ENCODE assay signal across 14 cellular contexts in the genomic region with DNA sequence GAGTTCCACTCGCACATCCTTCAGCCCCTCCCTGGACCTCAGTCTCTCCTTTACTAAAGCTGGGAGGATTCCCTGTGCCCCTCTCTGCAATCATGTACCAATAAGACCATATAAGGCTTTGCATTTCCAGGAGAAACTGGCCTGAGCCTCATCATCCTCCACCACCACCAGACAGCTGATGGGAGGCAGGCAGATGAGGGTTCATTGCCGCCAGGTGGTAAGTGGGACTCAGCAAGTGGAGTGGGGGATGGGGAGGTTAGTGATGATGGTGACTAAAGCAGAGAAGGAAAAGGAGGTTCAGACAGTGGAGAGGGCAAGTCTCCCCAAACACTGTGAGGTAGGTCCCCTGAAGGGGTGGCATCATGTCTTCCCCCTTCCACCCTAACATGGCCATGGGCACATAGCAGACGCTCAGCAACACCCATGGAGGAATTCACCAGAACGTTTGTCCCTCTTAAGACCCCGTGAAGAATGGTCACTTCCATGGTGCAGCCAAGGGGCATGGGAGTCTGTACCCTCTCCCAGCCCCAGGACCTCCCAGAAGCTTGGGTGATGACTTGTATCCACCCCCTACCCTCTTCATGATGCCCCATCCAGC. TPM values are rescaled to one million over a fixed set of nuclear protein-coding genes. Genes with fewer than 3 reads are reported as not detected.
A peak's percentile ranks its signal among the peaks of the same experiment; 100 is the strongest.
DNase-seq lines count a peak whose midpoint lies in the region; ATAC-seq, FAIRE-seq and TF ChIP-seq lines count a peak whose summit lies in the region.
"Had no signal": no experiment of that assay in that cellular context is flagged by ENCODE, and none has a peak within 500 bp of the region (broad histone marks: within the 10 kb centered on the region; RNA-seq: fewer than 3 reads in every experiment).

No MANE protein-coding gene starts in this region.

- H3K36me3 ChIP-seq in heart left ventricle, result no peaks in the 10 kb centered on the region
- H3K36me3 ChIP-seq in RWPE2 (ENCODE audit: low read depth), result peaks cover 47% of the 10 kb centered on the region
- no peaks in the 10 kb centered on the region for H3K36me3 ChIP-seq in liver (ENCODE audit: control insufficient read depth in 4 of 4, insufficient read depth in 3 of 4, low read depth in 1 of 4, low read length in 3 of 4)

- H3K4me1 ChIP-seq in heart left ventricle, result peaks cover 4 to 63% (median 43%) of the 10 kb centered on the region in 12 donors
- H3K4me1 ChIP-seq in RWPE2 (ENCODE audit: insufficient read depth, poor library complexity, severe bottlenecking), result peaks cover 33% of the 10 kb centered on the region
- H3K4me1 ChIP-seq in liver (ENCODE audit: control insufficient read depth in 4 of 4, insufficient read depth in 4 of 4, low read length in 3 of 4), result peaks cover 0 to 10% (median 7%) of the 10 kb centered on the region in 4 donors

- ATAC-seq in heart left ventricle (no peak), RWPE2 (ENCODE audit: low read depth) (no peak), GM19351 (IDR thresholded peaks at IDR 0.05; ENCODE audit: unreplicated experiment) (no peak)
- ATAC-seq: stimulated activated memory B cell treated with anti-CD40 and anti-IgM and Interleukin-4, amounts not matched to agents 10 μg/mL and 1 μg/mL and 100 μg/mL, for 72 hours had no signal

- no peak overlapping the region for H3K4me3 ChIP-seq in heart left ventricle
- H3K4me3 ChIP-seq in RWPE2 (ENCODE audit: severe bottlenecking), result no peak overlapping the region
- no peak overlapping the region for H3K4me3 ChIP-seq in liver (ENCODE audit: low read depth in 1 of 3, low read length in 3 of 3)
- H3K4me3 ChIP-seq: SJSA1 had no signal

- intact Hi-C loops in heart left ventricle (cut with DNase I) (loop anchor here in 1 of 10 donors (10.0 kb wide), 1 partner anchor 208 kb away; the partner anchor contains the start of gene IFFO1), cardiac septum (cut with DNase I) (no loop called here)

- H3K9ac ChIP-seq in liver (ENCODE audit: low read depth in 1 of 2, low read length in 2 of 2), result no peak overlapping the region

- DNase-seq in heart left ventricle, result no peak
- no peak for DNase-seq in cardiac septum (ENCODE audit: low spot score)
- DNase-seq in RWPE2 (ENCODE audit: low spot score), result no peak
- DNase-seq in urothelium cell line (ENCODE audit: low spot score), result no peak
- no peak for DNase-seq in NCI-H2196 treated with DMSO at 0.1 percent for 48 hours (lab: John Stamatoyannopoulos, UW; ENCODE audit: unreplicated experiment)
- no peak for DNase-seq in activated CD4-positive, alpha-beta T cell treated with anti-CD3 and anti-CD28 coated beads, Interleukin-2, amount 50 U/mL, for 4 hours
- DNase-seq: activated CD8-positive, alpha-beta memory T cell treated with anti-CD3 and anti-CD28 coated beads for 24 hours; HCEC 1CT; Karpas-422 had no signal

- H3K27me3 ChIP-seq in heart left ventricle, result no peaks in the 10 kb centered on the region
- no peaks in the 10 kb centered on the region for H3K27me3 ChIP-seq in RWPE2 (ENCODE audit: insufficient read depth, poor library complexity, severe bottlenecking)
- H3K27me3 ChIP-seq in liver (ENCODE audit: control insufficient read depth in 4 of 4, insufficient read depth in 4 of 4, low read length in 3 of 4), result no peaks in the 10 kb centered on the region
- H3K27me3 ChIP-seq: SJSA1 had no signal

- H3K9me3 ChIP-seq in heart left ventricle (no peaks in the 10 kb centered on the region), RWPE2 (ENCODE audit: severe bottlenecking) (no peaks in the 10 kb centered on the region), liver (ENCODE audit: control insufficient read depth in 4 of 4, low read length in 3 of 4) (no peaks in the 10 kb centered on the region)
- H3K9me3 ChIP-seq: SJSA1 had no signal

- TF ChIP-seq POLR2A in heart left ventricle (IDR thresholded peaks at IDR 0.05), result no peak

- TF ChIP-seq CTCF in heart left ventricle (IDR thresholded peaks at IDR 0.05) (no peak), RWPE2 (IDR thresholded peaks at IDR 0.05; ENCODE audit: poor library complexity, severe bottlenecking) (no peak), liver (IDR thresholded peaks at IDR 0.05; ENCODE audit: low read depth, low read length, missing input control) (no peak)

- H3K27ac ChIP-seq in heart left ventricle (peak overlapping the region in 8 of 12 donors; percentile 22 to 84 (median 56)), RWPE2 (ENCODE audit: poor library complexity, severe bottlenecking) (peak overlapping the region; percentile 97), liver (ENCODE audit: low read depth in 1 of 2, low read length in 2 of 2) (peak overlapping the region; percentile 1 to 59)
- H3K27ac ChIP-seq: SJSA1 had no signal

- 80 to 89% (median 82%) methylated on average over 5 of the region's 5 CpGs for WGBS in heart left ventricle, 4 donors
- 91% methylated on average over 5 of the region's 5 CpGs for WGBS in liver

- TF ChIP-seq RAD21 in liver (IDR thresholded peaks at IDR 0.05), result no peak

- FAIRE-seq in urothelium cell line (lab: Jason Lieb, UNC), result peak; percentile 91

TF ChIP-seq in liver, 16 proteins besides CTCF, POLR2A, EP300 and RAD21 (continues in another document):
- TF ChIP-seq TAF1 (conservative IDR thresholded peaks at IDR 0.05) (no peak), JUND (IDR thresholded peaks at IDR 0.05) (no peak), GABPA (IDR thresholded peaks at IDR 0.05 in 1 of 2, conservative IDR thresholded peaks at IDR 0.05 in 1 of 2) (no peak), FOXA2 (IDR thresholded peaks at IDR 0.05) (no peak), HNF4G (IDR thresholded peaks at IDR 0.05) (no peak), ATF3 (IDR thresholded peaks at IDR 0.05) (no peak), FOXA1 (IDR thresholded peaks at IDR 0.05) (no peak), NR2F2 (IDR thresholded peaks at IDR 0.05) (no peak), REST (IDR thresholded peaks at IDR 0.05) (no peak), HNF4A (conservative IDR thresholded peaks at IDR 0.05) (no peak), SP1 (IDR thresholded peaks at IDR 0.05) (no peak), RXRA (IDR thresholded peaks at IDR 0.05) (no peak), YY1 (IDR thresholded peaks at IDR 0.05) (no peak), EGR1 (IDR thresholded peaks at IDR 0.05; ENCODE audit: low read depth in 2 of 2) (no peak)
- TF ChIP-seq, protein P1, sequence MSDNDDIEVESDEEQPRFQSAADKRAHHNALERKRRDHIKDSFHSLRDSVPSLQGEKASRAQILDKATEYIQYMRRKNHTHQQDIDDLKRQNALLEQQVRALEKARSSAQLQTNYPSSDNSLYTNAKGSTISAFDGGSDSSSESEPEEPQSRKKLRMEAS (IDR thresholded peaks at IDR 0.05), result no peak

RNA-seq across cellular contexts. Expression of gene TNFRSF1A, which starts 4.5 kb away (rescaled TPM):
- total RNA-seq in heart left ventricle (100 to 1,000 TPM in 2 of 9 donors, 10 to 100 TPM in 7; 37.2 to 141 (median 54.2) TPM), cardiac septum (60.0 TPM), liver (100 to 1,000 TPM in 1 of 2 donors, 10 to 100 TPM in 1; 36.9 to 144 TPM)
- polyA plus RNA-seq in heart left ventricle (10 to 100 TPM; 23.7 to 91.8 TPM), liver (100 to 1,000 TPM in 1 of 2 donors, 10 to 100 TPM in 1; 56.0 to 121 TPM)

RNA-seq across cellular contexts. Expression of gene SCNN1A, which starts 29.0 kb away (rescaled TPM):
- total RNA-seq in heart left ventricle (1 to 10 TPM in 1 of 9 donors, under 1 TPM in 4, not detected in 4; 0.35 to 3.9 (median 0.55) TPM), cardiac septum (0.46 TPM), liver (1 to 10 TPM in 1 of 2 donors, under 1 TPM in 1; 0.47 to 7.7 TPM)
- polyA plus RNA-seq in heart left ventricle (under 1 TPM; 0.11 to 0.15 TPM), liver (1 to 10 TPM; 2.2 to 3.5 TPM)
- polyA plus RNA-seq: neural cell had no signal

RNA-seq across cellular contexts. Expression of gene PLEKHG6, which starts 35.9 kb away (rescaled TPM):
- total RNA-seq in heart left ventricle (1 to 10 TPM in 1 of 9 donors, under 1 TPM in 2, not detected in 6; 0.16 to 2.8 (median 0.43) TPM), cardiac septum (0.30 TPM), liver (1 to 10 TPM; 2.2 to 6.3 TPM)
- polyA plus RNA-seq in heart left ventricle (under 1 TPM; 0.11 to 0.33 TPM), liver (1 to 10 TPM; 2.4 to 2.7 TPM)
- polyA plus RNA-seq: neural cell had no signal

RNA-seq across cellular contexts. Expression of gene LTBR, which starts 37.6 kb away (rescaled TPM):
- total RNA-seq in heart left ventricle (10 to 100 TPM; 16.0 to 83.4 (median 26.2) TPM), cardiac septum (29.4 TPM), liver (10 to 100 TPM; 15.8 to 93.9 TPM)
- polyA plus RNA-seq in heart left ventricle (10 to 100 TPM; 22.8 to 41.8 TPM), liver (100 to 1,000 TPM in 1 of 2 donors, 10 to 100 TPM in 1; 84.1 to 138 TPM)
- polyA plus RNA-seq: neural cell had no signal

Comparison
In these comparisons a context has a peak if more than half of its experiments do, and no peak if none do; other contexts are left out.
1. H3K27ac ChIP-seq: peak in every context shown above with its lines; median percentile 97 in RWPE2; 56 in heart left ventricle; 30 in liver.